Comparison of ENCODE assay signal across 2 cellular contexts in genomic region chr1:148710772-148711523, GRCh38. TPM values are rescaled to one million over a fixed set of nuclear protein-coding genes. Genes with fewer than 3 reads are reported as not detected.
"Had no signal": no experiment of that assay in that cellular context is flagged by ENCODE, and none has a peak within 500 bp of the region (broad histone marks: within the 10 kb centered on the region; RNA-seq: fewer than 3 reads in every experiment).

No MANE protein-coding gene starts in this region.

RNA-seq across cellular contexts. Expression of gene NUDT4B, which starts 37.6 kb away (rescaled TPM):
- total RNA-seq: mesothelial cell of epicardium, neural crest cell had no signal
